1 cellular context compared by ENCODE assay signal in the genomic region with DNA sequence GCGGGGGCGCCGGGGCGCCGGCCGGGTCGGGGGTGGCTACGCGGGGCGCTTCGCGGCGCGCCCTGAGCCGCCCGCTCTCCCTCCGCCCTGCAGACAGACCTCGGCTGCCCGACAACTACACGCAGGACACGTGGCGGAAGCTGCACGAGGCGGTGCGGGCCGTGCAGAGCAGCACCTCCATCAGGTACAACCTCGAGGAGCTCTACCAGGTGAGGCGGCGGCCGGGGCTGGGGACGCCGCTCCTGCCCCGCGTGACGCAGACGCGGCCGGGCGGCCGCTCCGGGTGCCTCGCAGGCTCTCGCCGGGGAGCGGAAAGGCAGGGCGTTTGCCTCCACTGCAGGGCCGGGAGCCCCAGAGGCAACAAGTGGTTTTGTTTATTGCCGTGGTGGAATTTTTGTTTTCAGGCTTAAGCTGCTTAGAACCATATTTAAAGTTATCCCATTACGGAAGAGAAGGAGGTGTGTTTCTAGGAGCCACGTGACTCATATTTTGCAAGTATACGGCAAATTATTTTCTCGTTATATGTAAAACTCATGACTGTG.
A peak's percentile ranks its signal among the peaks of the same experiment; 100 is the strongest.
TF ChIP-seq lines count a peak whose summit lies in the region.

No MANE protein-coding gene starts in this region.

TF ChIP-seq in HepG2, 621 proteins besides CTCF, POLR2A, EP300 and RAD21 (continues in another document):
- TF ChIP-seq ZSCAN21 (CRISPR knock-in tag; IDR thresholded peaks at IDR 0.05; ENCODE audit: borderline replicate concordance) (peak; percentile 82), ZFX (CRISPR knock-in tag; IDR thresholded peaks at IDR 0.05; ENCODE audit: low read depth) (peak; percentile 66), ZNF839 (CRISPR knock-in tag; IDR thresholded peaks at IDR 0.05; ENCODE audit: borderline replicate concordance) (0 out of 2 replicates have a peak, but pooled peaks have one; percentile 57), RFXAP (CRISPR knock-in tag; IDR thresholded peaks at IDR 0.05; ENCODE audit: borderline replicate concordance) (0 out of 2 replicates have a peak, but pooled peaks have one; percentile 45), ZNF441 (CRISPR knock-in tag; IDR thresholded peaks at IDR 0.05; ENCODE audit: borderline replicate concordance) (peak; percentile 73), ZNF33B (CRISPR knock-in tag; IDR thresholded peaks at IDR 0.05) (no peak), ZFP36L1 (CRISPR knock-in tag; IDR thresholded peaks at IDR 0.05) (no peak), NFRKB (IDR thresholded peaks at IDR 0.05) (no peak), ZBTB3 (CRISPR knock-in tag; IDR thresholded peaks at IDR 0.05; ENCODE audit: borderline replicate concordance, low read depth) (no peak), BCL6 (CRISPR knock-in tag; IDR thresholded peaks at IDR 0.05) (no peak), ZNF552 (CRISPR knock-in tag; IDR thresholded peaks at IDR 0.05; ENCODE audit: borderline replicate concordance) (no peak), HDAC1 (CRISPR knock-in tag; IDR thresholded peaks at IDR 0.05) (no peak), NFE2 (CRISPR knock-in tag; IDR thresholded peaks at IDR 0.05) (no peak), SATB2 (CRISPR knock-in tag; IDR thresholded peaks at IDR 0.05) (no peak), MZF1 (CRISPR knock-in tag; IDR thresholded peaks at IDR 0.05; ENCODE audit: borderline replicate concordance) (no peak), ZNF589 (CRISPR knock-in tag; conservative IDR thresholded peaks at IDR 0.05) (0 out of 2 replicates have a peak, but pooled peaks have one; percentile 49), ZNF564 (CRISPR knock-in tag; IDR thresholded peaks at IDR 0.05) (no peak), ZNF431 (CRISPR knock-in tag; IDR thresholded peaks at IDR 0.05; ENCODE audit: borderline replicate concordance, low read depth) (no peak), ZFAT (CRISPR knock-in tag; conservative IDR thresholded peaks at IDR 0.05) (no peak), ATAD3A (CRISPR knock-in tag; IDR thresholded peaks at IDR 0.05) (no peak), RXRA (CRISPR knock-in tag; IDR thresholded peaks at IDR 0.05) (0 out of 2 replicates have a peak, but pooled peaks have one; percentile 23), MAFG (CRISPR knock-in tag; IDR thresholded peaks at IDR 0.05) (no peak), NRL (CRISPR knock-in tag; IDR thresholded peaks at IDR 0.05; ENCODE audit: borderline replicate concordance) (peak; percentile 62; the same call in 1 of the 2 replicates), POGZ (CRISPR knock-in tag; IDR thresholded peaks at IDR 0.05) (no peak), ZNF619 (CRISPR knock-in tag; IDR thresholded peaks at IDR 0.05) (no peak), TCF7L2 (IDR thresholded peaks at IDR 0.05; ENCODE audit: low read depth, low read length) (no peak), ZNF24 (IDR thresholded peaks at IDR 0.05) (no peak), ZNF569 (CRISPR knock-in tag; IDR thresholded peaks at IDR 0.05; ENCODE audit: borderline replicate concordance) (no peak), STAT5B (CRISPR knock-in tag; IDR thresholded peaks at IDR 0.05) (no peak), ZBTB42 (CRISPR knock-in tag; IDR thresholded peaks at IDR 0.05) (no peak), TGIF2 (CRISPR knock-in tag; IDR thresholded peaks at IDR 0.05) (peak; percentile 42; the same call in 1 of the 2 replicates), ZNF737 (CRISPR knock-in tag; IDR thresholded peaks at IDR 0.05; ENCODE audit: borderline replicate concordance) (no peak; the same call in 1 of the 2 replicates), NFIB (CRISPR knock-in tag; IDR thresholded peaks at IDR 0.05; ENCODE audit: borderline replicate concordance) (no peak), HDAC2 (CRISPR knock-in tag; IDR thresholded peaks at IDR 0.05) (0 out of 2 replicates have a peak, but pooled peaks have one; percentile 34), MIER2 (CRISPR knock-in tag; IDR thresholded peaks at IDR 0.05) (no peak), GATAD1 (CRISPR knock-in tag; IDR thresholded peaks at IDR 0.05) (0 out of 2 replicates have a peak, but pooled peaks have one; percentile 33), ZNF652 (CRISPR knock-in tag; IDR thresholded peaks at IDR 0.05; ENCODE audit: borderline replicate concordance, low read depth) (no peak)
- TF ChIP-seq, protein P1, sequence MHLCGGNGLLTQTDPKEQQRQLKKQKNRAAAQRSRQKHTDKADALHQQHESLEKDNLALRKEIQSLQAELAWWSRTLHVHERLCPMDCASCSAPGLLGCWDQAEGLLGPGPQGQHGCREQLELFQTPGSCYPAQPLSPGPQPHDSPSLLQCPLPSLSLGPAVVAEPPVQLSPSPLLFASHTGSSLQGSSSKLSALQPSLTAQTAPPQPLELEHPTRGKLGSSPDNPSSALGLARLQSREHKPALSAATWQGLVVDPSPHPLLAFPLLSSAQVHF (CRISPR knock-in tag; IDR thresholded peaks at IDR 0.05), result 0 out of 2 replicates have a peak, but pooled peaks have one; percentile 54
- TF ChIP-seq, protein P2, sequence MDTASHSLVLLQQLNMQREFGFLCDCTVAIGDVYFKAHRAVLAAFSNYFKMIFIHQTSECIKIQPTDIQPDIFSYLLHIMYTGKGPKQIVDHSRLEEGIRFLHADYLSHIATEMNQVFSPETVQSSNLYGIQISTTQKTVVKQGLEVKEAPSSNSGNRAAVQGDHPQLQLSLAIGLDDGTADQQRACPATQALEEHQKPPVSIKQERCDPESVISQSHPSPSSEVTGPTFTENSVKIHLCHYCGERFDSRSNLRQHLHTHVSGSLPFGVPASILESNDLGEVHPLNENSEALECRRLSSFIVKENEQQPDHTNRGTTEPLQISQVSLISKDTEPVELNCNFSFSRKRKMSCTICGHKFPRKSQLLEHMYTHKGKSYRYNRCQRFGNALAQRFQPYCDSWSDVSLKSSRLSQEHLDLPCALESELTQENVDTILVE (CRISPR knock-in tag; IDR thresholded peaks at IDR 0.05), result peak; percentile 53; the same call in 1 of the 2 replicates
- TF ChIP-seq, protein P3, sequence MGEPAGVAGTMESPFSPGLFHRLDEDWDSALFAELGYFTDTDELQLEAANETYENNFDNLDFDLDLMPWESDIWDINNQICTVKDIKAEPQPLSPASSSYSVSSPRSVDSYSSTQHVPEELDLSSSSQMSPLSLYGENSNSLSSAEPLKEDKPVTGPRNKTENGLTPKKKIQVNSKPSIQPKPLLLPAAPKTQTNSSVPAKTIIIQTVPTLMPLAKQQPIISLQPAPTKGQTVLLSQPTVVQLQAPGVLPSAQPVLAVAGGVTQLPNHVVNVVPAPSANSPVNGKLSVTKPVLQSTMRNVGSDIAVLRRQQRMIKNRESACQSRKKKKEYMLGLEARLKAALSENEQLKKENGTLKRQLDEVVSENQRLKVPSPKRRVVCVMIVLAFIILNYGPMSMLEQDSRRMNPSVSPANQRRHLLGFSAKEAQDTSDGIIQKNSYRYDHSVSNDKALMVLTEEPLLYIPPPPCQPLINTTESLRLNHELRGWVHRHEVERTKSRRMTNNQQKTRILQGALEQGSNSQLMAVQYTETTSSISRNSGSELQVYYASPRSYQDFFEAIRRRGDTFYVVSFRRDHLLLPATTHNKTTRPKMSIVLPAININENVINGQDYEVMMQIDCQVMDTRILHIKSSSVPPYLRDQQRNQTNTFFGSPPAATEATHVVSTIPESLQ (CRISPR knock-in tag; conservative IDR thresholded peaks at IDR 0.05), result no peak
- TF ChIP-seq, protein P4, sequence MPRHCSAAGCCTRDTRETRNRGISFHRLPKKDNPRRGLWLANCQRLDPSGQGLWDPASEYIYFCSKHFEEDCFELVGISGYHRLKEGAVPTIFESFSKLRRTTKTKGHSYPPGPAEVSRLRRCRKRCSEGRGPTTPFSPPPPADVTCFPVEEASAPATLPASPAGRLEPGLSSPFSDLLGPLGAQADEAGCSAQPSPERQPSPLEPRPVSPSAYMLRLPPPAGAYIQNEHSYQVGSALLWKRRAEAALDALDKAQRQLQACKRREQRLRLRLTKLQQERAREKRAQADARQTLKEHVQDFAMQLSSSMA (CRISPR knock-in tag; IDR thresholded peaks at IDR 0.05), result no peak
- TF ChIP-seq, protein P5, sequence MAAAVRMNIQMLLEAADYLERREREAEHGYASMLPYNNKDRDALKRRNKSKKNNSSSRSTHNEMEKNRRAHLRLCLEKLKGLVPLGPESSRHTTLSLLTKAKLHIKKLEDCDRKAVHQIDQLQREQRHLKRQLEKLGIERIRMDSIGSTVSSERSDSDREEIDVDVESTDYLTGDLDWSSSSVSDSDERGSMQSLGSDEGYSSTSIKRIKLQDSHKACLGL (CRISPR knock-in tag; IDR thresholded peaks at IDR 0.05), result peak; percentile 94
- TF ChIP-seq, protein P6, sequence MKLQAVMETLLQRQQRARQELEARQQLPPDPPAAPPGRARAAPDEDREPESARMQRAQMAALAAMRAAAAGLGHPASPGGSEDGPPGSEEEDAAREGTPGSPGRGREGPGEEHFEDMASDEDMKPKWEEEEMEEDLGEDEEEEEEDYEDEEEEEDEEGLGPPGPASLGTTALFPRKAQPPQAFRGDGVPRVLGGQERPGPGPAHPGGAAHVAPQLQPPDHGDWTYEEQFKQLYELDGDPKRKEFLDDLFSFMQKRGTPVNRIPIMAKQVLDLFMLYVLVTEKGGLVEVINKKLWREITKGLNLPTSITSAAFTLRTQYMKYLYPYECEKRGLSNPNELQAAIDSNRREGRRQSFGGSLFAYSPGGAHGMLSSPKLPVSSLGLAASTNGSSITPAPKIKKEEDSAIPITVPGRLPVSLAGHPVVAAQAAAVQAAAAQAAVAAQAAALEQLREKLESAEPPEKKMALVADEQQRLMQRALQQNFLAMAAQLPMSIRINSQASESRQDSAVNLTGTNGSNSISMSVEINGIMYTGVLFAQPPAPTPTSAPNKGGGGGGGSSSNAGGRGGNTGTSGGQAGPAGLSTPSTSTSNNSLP (IDR thresholded peaks at IDR 0.05; ENCODE audit: low read depth, low read length), result no peak
- TF ChIP-seq, protein P7, sequence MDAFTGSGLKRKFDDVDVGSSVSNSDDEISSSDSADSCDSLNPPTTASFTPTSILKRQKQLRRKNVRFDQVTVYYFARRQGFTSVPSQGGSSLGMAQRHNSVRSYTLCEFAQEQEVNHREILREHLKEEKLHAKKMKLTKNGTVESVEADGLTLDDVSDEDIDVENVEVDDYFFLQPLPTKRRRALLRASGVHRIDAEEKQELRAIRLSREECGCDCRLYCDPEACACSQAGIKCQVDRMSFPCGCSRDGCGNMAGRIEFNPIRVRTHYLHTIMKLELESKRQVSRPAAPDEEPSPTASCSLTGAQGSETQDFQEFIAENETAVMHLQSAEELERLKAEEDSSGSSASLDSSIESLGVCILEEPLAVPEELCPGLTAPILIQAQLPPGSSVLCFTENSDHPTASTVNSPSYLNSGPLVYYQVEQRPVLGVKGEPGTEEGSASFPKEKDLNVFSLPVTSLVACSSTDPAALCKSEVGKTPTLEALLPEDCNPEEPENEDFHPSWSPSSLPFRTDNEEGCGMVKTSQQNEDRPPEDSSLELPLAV (CRISPR knock-in tag; conservative IDR thresholded peaks at IDR 0.05; ENCODE audit: low read depth), result peak; percentile 90; the same call in 1 of the 2 replicates
- TF ChIP-seq, protein P8, sequence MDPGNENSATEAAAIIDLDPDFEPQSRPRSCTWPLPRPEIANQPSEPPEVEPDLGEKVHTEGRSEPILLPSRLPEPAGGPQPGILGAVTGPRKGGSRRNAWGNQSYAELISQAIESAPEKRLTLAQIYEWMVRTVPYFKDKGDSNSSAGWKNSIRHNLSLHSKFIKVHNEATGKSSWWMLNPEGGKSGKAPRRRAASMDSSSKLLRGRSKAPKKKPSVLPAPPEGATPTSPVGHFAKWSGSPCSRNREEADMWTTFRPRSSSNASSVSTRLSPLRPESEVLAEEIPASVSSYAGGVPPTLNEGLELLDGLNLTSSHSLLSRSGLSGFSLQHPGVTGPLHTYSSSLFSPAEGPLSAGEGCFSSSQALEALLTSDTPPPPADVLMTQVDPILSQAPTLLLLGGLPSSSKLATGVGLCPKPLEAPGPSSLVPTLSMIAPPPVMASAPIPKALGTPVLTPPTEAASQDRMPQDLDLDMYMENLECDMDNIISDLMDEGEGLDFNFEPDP (CRISPR knock-in tag; conservative IDR thresholded peaks at IDR 0.05), result no peak
- TF ChIP-seq, protein P9, sequence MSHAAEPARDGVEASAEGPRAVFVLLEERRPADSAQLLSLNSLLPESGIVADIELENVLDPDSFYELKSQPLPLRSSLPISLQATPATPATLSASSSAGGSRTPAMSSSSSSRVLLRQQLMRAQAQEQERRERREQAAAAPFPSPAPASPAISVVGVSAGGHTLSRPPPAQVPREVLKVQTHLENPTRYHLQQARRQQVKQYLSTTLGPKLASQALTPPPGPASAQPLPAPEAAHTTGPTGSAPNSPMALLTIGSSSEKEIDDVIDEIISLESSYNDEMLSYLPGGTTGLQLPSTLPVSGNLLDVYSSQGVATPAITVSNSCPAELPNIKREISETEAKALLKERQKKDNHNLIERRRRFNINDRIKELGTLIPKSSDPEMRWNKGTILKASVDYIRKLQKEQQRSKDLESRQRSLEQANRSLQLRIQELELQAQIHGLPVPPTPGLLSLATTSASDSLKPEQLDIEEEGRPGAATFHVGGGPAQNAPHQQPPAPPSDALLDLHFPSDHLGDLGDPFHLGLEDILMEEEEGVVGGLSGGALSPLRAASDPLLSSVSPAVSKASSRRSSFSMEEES (CRISPR knock-in tag; IDR thresholded peaks at IDR 0.05), result no peak
- TF ChIP-seq, protein P10, sequence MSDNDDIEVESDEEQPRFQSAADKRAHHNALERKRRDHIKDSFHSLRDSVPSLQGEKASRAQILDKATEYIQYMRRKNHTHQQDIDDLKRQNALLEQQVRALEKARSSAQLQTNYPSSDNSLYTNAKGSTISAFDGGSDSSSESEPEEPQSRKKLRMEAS (IDR thresholded peaks at IDR 0.05), result peak; percentile 98
- TF ChIP-seq, protein P11, sequence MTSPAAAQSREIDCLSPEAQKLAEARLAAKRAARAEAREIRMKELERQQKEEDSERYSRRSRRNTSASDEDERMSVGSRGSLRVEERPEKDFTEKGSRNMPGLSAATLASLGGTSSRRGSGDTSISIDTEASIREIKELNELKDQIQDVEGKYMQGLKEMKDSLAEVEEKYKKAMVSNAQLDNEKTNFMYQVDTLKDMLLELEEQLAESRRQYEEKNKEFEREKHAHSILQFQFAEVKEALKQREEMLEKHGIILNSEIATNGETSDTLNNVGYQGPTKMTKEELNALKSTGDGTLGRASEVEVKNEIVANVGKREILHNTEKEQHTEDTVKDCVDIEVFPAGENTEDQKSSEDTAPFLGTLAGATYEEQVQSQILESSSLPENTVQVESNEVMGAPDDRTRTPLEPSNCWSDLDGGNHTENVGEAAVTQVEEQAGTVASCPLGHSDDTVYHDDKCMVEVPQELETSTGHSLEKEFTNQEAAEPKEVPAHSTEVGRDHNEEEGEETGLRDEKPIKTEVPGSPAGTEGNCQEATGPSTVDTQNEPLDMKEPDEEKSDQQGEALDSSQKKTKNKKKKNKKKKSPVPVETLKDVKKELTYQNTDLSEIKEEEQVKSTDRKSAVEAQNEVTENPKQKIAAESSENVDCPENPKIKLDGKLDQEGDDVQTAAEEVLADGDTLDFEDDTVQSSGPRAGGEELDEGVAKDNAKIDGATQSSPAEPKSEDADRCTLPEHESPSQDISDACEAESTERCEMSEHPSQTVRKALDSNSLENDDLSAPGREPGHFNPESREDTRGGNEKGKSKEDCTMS (CRISPR knock-in tag; conservative IDR thresholded peaks at IDR 0.05), result no peak
- TF ChIP-seq, protein P12, sequence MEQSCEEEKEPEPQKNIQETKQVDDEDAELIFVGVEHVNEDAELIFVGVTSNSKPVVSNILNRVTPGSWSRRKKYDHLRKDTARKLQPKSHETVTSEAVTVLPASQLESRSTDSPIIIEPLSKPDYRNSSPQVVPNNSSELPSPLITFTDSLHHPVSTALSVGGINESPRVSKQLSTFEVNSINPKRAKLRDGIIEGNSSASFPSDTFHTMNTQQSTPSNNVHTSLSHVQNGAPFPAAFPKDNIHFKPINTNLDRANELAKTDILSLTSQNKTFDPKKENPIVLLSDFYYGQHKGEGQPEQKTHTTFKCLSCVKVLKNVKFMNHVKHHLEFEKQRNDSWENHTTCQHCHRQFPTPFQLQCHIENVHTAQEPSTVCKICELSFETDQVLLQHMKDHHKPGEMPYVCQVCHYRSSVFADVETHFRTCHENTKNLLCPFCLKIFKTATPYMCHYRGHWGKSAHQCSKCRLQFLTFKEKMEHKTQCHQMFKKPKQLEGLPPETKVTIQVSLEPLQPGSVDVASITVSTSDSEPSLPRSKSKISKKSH (CRISPR knock-in tag; IDR thresholded peaks at IDR 0.05; ENCODE audit: borderline replicate concordance), result peak; percentile 81; the same call in 1 of the 2 replicates
